In the genomic region with DNA sequence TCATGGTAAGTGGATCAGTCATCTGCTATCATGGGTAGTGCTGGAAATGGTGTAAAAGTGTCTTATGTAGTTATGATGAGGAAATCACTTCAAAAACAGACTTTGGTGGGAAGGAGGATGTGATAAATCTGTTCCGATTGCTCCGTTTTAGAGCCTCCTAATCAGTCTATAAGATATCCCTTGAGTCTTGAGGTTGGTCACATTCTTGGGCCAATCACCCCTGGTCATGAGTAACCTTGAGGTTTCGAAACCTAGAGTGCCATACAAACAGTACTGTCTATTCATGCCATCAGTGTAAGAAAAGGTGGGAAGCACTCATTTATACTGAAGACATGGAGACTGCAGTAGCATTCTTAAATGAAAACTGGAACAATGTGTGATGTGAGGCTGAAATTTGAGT, we compare ENCODE assay signal across 34 cellular contexts. TPM values are rescaled to one million over a fixed set of nuclear protein-coding genes. Genes with fewer than 3 reads are reported as not detected.
DNase-seq lines count a peak whose midpoint lies in the region; ATAC-seq and TF ChIP-seq lines count a peak whose summit lies in the region.
"Had no signal": no experiment of that assay in that cellular context is flagged by ENCODE, and none has a peak within 500 bp of the region (broad histone marks: within the 10 kb centered on the region; RNA-seq: fewer than 3 reads in every experiment).

No MANE protein-coding gene starts in this region.

- no peak for TF ChIP-seq POLR2A in IMR-90 (IDR thresholded peaks at IDR 0.05; ENCODE audit: low read depth, low read length)

- no peak overlapping the region for H4K91ac ChIP-seq in IMR-90 (ENCODE audit: insufficient read depth, low read depth, low read length)

- H3K9ac ChIP-seq in IMR-90 (ENCODE audit: low read depth, low read length): no peak overlapping the region

- H3K4me1 Mint-ChIP-seq in Calu3 (ENCODE audit: low read depth, unreplicated experiment) (peaks cover 15% of the 10 kb centered on the region), brain (peaks cover 41% of the 10 kb centered on the region)

- H3K36me3 Mint-ChIP-seq in Calu3 (ENCODE audit: insufficient read depth, unreplicated experiment): peaks cover 46% of the 10 kb centered on the region
- H3K36me3 Mint-ChIP-seq in brain: peaks cover 37% of the 10 kb centered on the region

- H2BK15ac ChIP-seq in IMR-90 (ENCODE audit: low read depth, low read length): no peak overlapping the region

- no peak overlapping the region for H3K4me3 ChIP-seq in IMR-90 (ENCODE audit: insufficient read depth, low read depth, low read length)
- H3K4me3 ChIP-seq in effector memory CD4-positive, alpha-beta T cell (ENCODE audit: insufficient read depth, low read depth, low read length, poor library complexity, severe bottlenecking): no peak overlapping the region
- H3K4me3 ChIP-seq: GM23338, pancreas, right atrium auricular region had no signal

- H4K8ac ChIP-seq in IMR-90 (ENCODE audit: low read depth in 2 of 2, low read length in 2 of 2): no peak overlapping the region

- TF ChIP-seq RAD21 in IMR-90 (IDR thresholded peaks at IDR 0.05; ENCODE audit: low read length): no peak

- H3K27me3 ChIP-seq in IMR-90 (ENCODE audit: control insufficient read depth, insufficient read depth, low read length): no peaks in the 10 kb centered on the region
- no peaks in the 10 kb centered on the region for H3K27me3 ChIP-seq in effector memory CD4-positive, alpha-beta T cell (replicated peaks; ENCODE audit: control insufficient read depth, insufficient read depth, low read length, poor library complexity, severe bottlenecking)
- H3K27me3 ChIP-seq: foreskin keratinocyte, pancreas, right atrium auricular region had no signal

- WGBS in IMR-90 (ENCODE audit: extremely low coverage in 2 of 2, insufficient read length in 1 of 2), 2 experiments: no CpG with 5 or more reads among the region's 3 CpGs

- H4K20me1 ChIP-seq in IMR-90 (ENCODE audit: insufficient read depth, low read length): peaks cover 43% of the 10 kb centered on the region; the same call in 1 of the 2 replicates

- no peak overlapping the region for H3K27ac ChIP-seq in IMR-90 (ENCODE audit: insufficient read depth, low read length)
- no peak overlapping the region for H3K27ac ChIP-seq in effector memory CD4-positive, alpha-beta T cell (ENCODE audit: insufficient read depth, low read length, poor library complexity, severe bottlenecking)
- H3K27ac ChIP-seq: C4-2B, foreskin keratinocyte, pancreas, right atrium auricular region, VCaP had no signal

- no peak overlapping the region for H3K4me3 Mint-ChIP-seq in Calu3 (ENCODE audit: low read depth, unreplicated experiment)
- no peak overlapping the region for H3K4me3 Mint-ChIP-seq in brain
- H3K4me3 Mint-ChIP-seq: activated CD4-positive, alpha-beta T cell treated with anti-CD3 and anti-CD28 coated beads, Interleukin-2, amount 10 ng/mL, durations not matched to agents 24 days and 14 days; activated naive CD4-positive, alpha-beta T cell treated with anti-CD3 and anti-CD28 coated beads for 36 hours; activated T-cell treated with anti-CD3 and anti-CD28 coated beads, Interleukin-2, amount 50 U/mL, for 72 hours; GM23338; immature natural killer cell; nephron; stimulated activated naive CD8-positive, alpha-beta T cell treated with anti-CD3 and anti-CD28 coated beads, Interleukin-15, Interleukin-2, amounts not matched to agents 100 ng/mL and 50 ng/mL, for 24 hours; T-helper 2 cell treated with Interferon-gamma antibody and Interleukin-4, amounts not matched to agents 5 μg/mL and 100 μg/mL, for 36 hours had no signal

- no peak overlapping the region for H3K4ac ChIP-seq in IMR-90 (ENCODE audit: low read depth, low read length)

- CTCF ChIA-PET in Calu3 (lab: Charles Lee): no interaction called here
- CTCF ChIA-PET in IMR-90 (lab: Yijun Ruan, JAX): interaction anchor here (0.6 kb wide), 1 partner anchor 19 kb away, joined by 6 read pairs; no protein-coding TSS in a partner anchor

- no peak overlapping the region for H3K23ac ChIP-seq in IMR-90 (ENCODE audit: low read depth, low read length)

- no peak overlapping the region for H2BK20ac ChIP-seq in IMR-90 (ENCODE audit: low read depth, low read length)

- TF ChIP-seq CTCF in Calu3 (IDR thresholded peaks at IDR 0.05; ENCODE audit: unreplicated experiment): no peak
- TF ChIP-seq CTCF in IMR-90 (conservative IDR thresholded peaks at IDR 0.05; ENCODE audit: low read depth, low read length): no peak
- TF ChIP-seq CTCF in brain (conservative IDR thresholded peaks at IDR 0.05): no peak

- H2BK5ac ChIP-seq in IMR-90 (ENCODE audit: low read depth, low read length, poor library complexity, severe bottlenecking): no peak overlapping the region

- H2AK5ac ChIP-seq in IMR-90 (ENCODE audit: low read depth, low read length): no peak overlapping the region

- in situ Hi-C loops in IMR-90 (cut with MboI; ENCODE audit: low sequenced_read_pairs): loop anchor here (10.0 kb wide), 1 partner anchor 435 kb away; no protein-coding TSS in a partner anchor

- H3K9me3 ChIP-seq in IMR-90 (ENCODE audit: control insufficient read depth, insufficient read depth, low read length): no peaks in the 10 kb centered on the region
- no peaks in the 10 kb centered on the region for H3K9me3 ChIP-seq in effector memory CD4-positive, alpha-beta T cell (ENCODE audit: control insufficient read depth, low read length)
- H3K9me3 ChIP-seq: pancreas, right atrium auricular region had no signal

- H4K5ac ChIP-seq in IMR-90 (ENCODE audit: low read depth, low read length): no peak overlapping the region

- H2AK9ac ChIP-seq in IMR-90 (replicated peaks; ENCODE audit: low read depth, low read length, poor library complexity): no peak overlapping the region

- ATAC-seq in IMR-90 (ENCODE audit: low read depth) (no peak), HG03097 (IDR thresholded peaks at IDR 0.05; ENCODE audit: low FRiP score, unreplicated experiment) (no peak), GM18520 (IDR thresholded peaks at IDR 0.05; ENCODE audit: unreplicated experiment) (no peak)
- ATAC-seq: activated T-cell treated with anti-CD3 and anti-CD28 coated beads, Interleukin-2, amount 50 U/mL, for 72 hours; foreskin keratinocyte; GM23338; left ventricle myocardium superior; pancreas; SK-N-SH treated with all-trans-retinoic acid at 6 μM for 48 hours had no signal

- H3K36me3 ChIP-seq in IMR-90 (ENCODE audit: control insufficient read depth, insufficient read depth, low read length): peaks cover 30% of the 10 kb centered on the region
- H3K36me3 ChIP-seq in effector memory CD4-positive, alpha-beta T cell (ENCODE audit: control insufficient read depth, insufficient read depth, low read length): no peaks in the 10 kb centered on the region

- H2BK120ac ChIP-seq in IMR-90 (ENCODE audit: low read depth, low read length): no peak overlapping the region

- peaks cover 6% of the 10 kb centered on the region for H3K9me1 ChIP-seq in IMR-90 (ENCODE audit: insufficient read depth, low read length)

- no peaks in the 10 kb centered on the region for H3K27me3 Mint-ChIP-seq in Calu3 (ENCODE audit: unreplicated experiment)
- no peaks in the 10 kb centered on the region for H3K27me3 Mint-ChIP-seq in brain
- H3K27me3 Mint-ChIP-seq: stimulated activated naive CD8-positive, alpha-beta T cell treated with anti-CD3 and anti-CD28 coated beads, Interleukin-15, Interleukin-2, amounts not matched to agents 100 ng/mL and 50 ng/mL, for 24 hours had no signal

- no peak overlapping the region for H3K14ac ChIP-seq in IMR-90 (replicated peaks; ENCODE audit: low read depth, low read length)

- H3K27ac Mint-ChIP-seq in Calu3 (ENCODE audit: unreplicated experiment) (peak overlapping the region; percentile 38), brain (peak overlapping the region in 3 of 5 experiments; percentile 2 to 73 (median 48))
- H3K27ac Mint-ChIP-seq: activated CD4-positive, alpha-beta T cell treated with anti-CD3 and anti-CD28 coated beads, Interleukin-2, amount 10 ng/mL, durations not matched to agents 24 days and 14 days; activated naive CD4-positive, alpha-beta T cell treated with anti-CD3 and anti-CD28 coated beads for 36 hours; immature natural killer cell; stimulated activated naive CD8-positive, alpha-beta T cell treated with anti-CD3 and anti-CD28 coated beads, Interleukin-15, Interleukin-2, amounts not matched to agents 100 ng/mL and 50 ng/mL, for 24 hours; T-helper 2 cell treated with Interferon-gamma antibody and Interleukin-4, amounts not matched to agents 5 μg/mL and 100 μg/mL, for 36 hours had no signal

- no peak overlapping the region for H2AFZ ChIP-seq in IMR-90 (replicated peaks; ENCODE audit: low read length, poor library complexity)
- H2AFZ ChIP-seq: GM23338 had no signal

- peaks cover 45 to 68% of the 10 kb centered on the region in 2 experiments for H3K79me1 ChIP-seq in IMR-90 (ENCODE audit: low read depth in 1 of 2, low read length in 2 of 2)

- dilution Hi-C loops in IMR-90 (cut with HindIII; ENCODE audit: low sequenced_read_pairs, unreplicated experiment): no loop called here

- H3K9me3 Mint-ChIP-seq in Calu3 (ENCODE audit: low read depth, unreplicated experiment): no peaks in the 10 kb centered on the region
- H3K9me3 Mint-ChIP-seq in brain: no peaks in the 10 kb centered on the region
- H3K9me3 Mint-ChIP-seq: activated CD4-positive, alpha-beta T cell treated with anti-CD3 and anti-CD28 coated beads, Interleukin-2, amount 10 ng/mL, durations not matched to agents 24 days and 14 days; activated naive CD4-positive, alpha-beta T cell treated with anti-CD3 and anti-CD28 coated beads for 36 hours; activated T-cell treated with anti-CD3 and anti-CD28 coated beads, Interleukin-2, amount 50 U/mL, for 72 hours; GM23338; immature natural killer cell; nephron; stimulated activated naive CD8-positive, alpha-beta T cell treated with anti-CD3 and anti-CD28 coated beads, Interleukin-15, Interleukin-2, amounts not matched to agents 100 ng/mL and 50 ng/mL, for 24 hours; T-helper 2 cell treated with Interferon-gamma antibody and Interleukin-4, amounts not matched to agents 5 μg/mL and 100 μg/mL, for 36 hours had no signal

- no TSS peak for BruUV-seq in Calu3 (replicated peaks; lab: Mats Ljungman, UMichigan)
- no TSS peak for BruUV-seq in IMR-90 (replicated peaks; lab: Mats Ljungman, UMichigan)

- intact Hi-C loops in Calu3 (cut with micrococcal nuclease; ENCODE audit: unreplicated experiment): no loop called here
- intact Hi-C loops in IMR-90 (cut with micrococcal nuclease): no loop called here

- no peak overlapping the region for H3K4me2 ChIP-seq in IMR-90 (ENCODE audit: low read depth, low read length)
- H3K4me2 ChIP-seq: GM23338 had no signal

- DNase-seq in Calu3: no peak
- DNase-seq in IMR-90: peak; percentile 31
- peak; percentile 49 for DNase-seq in iris pigment epithelial cell (ENCODE audit: low read depth)
- no peak for DNase-seq in effector memory CD4-positive, alpha-beta T cell
- no peak for DNase-seq in GF-D8 (lab: John Stamatoyannopoulos, UW)
- DNase-seq: activated CD4-positive, alpha-beta T cell treated with anti-CD3 and anti-CD28 coated beads, Interleukin-2, amount 10 ng/mL, durations not matched to agents 24 days and 14 days; activated naive CD4-positive, alpha-beta T cell treated with anti-CD3 and anti-CD28 coated beads for 36 hours; activated T-cell treated with anti-CD3 and anti-CD28 coated beads, Interleukin-2, amount 50 U/mL, for 72 hours; central memory CD4-positive, alpha-beta T cell; dermis blood vessel endothelial cell; EL; foreskin keratinocyte; hippocampal formation; immature natural killer cell; Kasumi-1; left ventricle myocardium superior; NCI-H1105; NCI-H2029; NCI-H226; NCI-H748 treated with DMSO at 0.1 percent for 48 hours; pancreas; RPMI8226; stimulated activated CD4-positive, alpha-beta T cell treated with anti-CD3 and anti-CD28 coated beads, Interleukin-12 subunit alpha, Interleukin-12 subunit beta, amount 100 ng/mL, for 4 hours had no signal

- no peak overlapping the region for H3K56ac ChIP-seq in IMR-90 (ENCODE audit: extremely low read depth, insufficient read depth, low read length)

- peaks cover 6% of the 10 kb centered on the region for H3K4me1 ChIP-seq in IMR-90 (ENCODE audit: control insufficient read depth, insufficient read depth, low read length)
- H3K4me1 ChIP-seq in effector memory CD4-positive, alpha-beta T cell (ENCODE audit: control insufficient read depth, insufficient read depth, low read length, poor library complexity, severe bottlenecking): no peaks in the 10 kb centered on the region
- H3K4me1 ChIP-seq: pancreas had no signal

- POLR2A ChIA-PET in IMR-90 (lab: Charles Lee; ENCODE audit: unreplicated experiment): no interaction called here

- no peak overlapping the region for H3K18ac ChIP-seq in IMR-90 (ENCODE audit: low read depth, low read length)

RNA-seq across cellular contexts. Expression of gene LRRTM2, which starts 45.8 kb away (rescaled TPM):
- total RNA-seq in Calu3 (2022) (not detected in 2 replicates), IMR-90 (2012; rRNA removed) (1.9 and 2.0 TPM in 2 replicates)
- polyA plus RNA-seq in IMR-90 (2012; rRNA removed) (0.39 and 0.53 TPM in 2 replicates), brain (ENCODE audit: insufficient read depth, low read depth, low replicate concordance) (2.8 TPM)
- 0.12 and 0.19 TPM in 2 replicates for polyA plus RNA-seq in IMR-90 (2012; cell fraction: cytosol; rRNA removed)
- 0.07 and 0.57 TPM in 2 replicates for polyA plus RNA-seq in IMR-90 (2012; cell fraction: nucleus; rRNA removed; ENCODE audit: low replicate concordance)
- total RNA-seq: activated naive CD4-positive, alpha-beta T cell treated with anti-CD3 and anti-CD28 coated beads for 36 hours; foreskin keratinocyte; GM23338; right atrium auricular region had no signal
- polyA plus RNA-seq: foreskin keratinocyte, immature natural killer cell had no signal

Comparison
In these comparisons a context has a peak if more than half of its experiments do, and no peak if none do; other contexts are left out.
1. DNase-seq: peak in IMR-90 (single experiment) and iris pigment epithelial cell (single experiment); none in Calu3 (single experiment), effector memory CD4-positive, alpha-beta T cell (0 of 3) and GF-D8 (single experiment).